ENCODE assay signal across 9 cellular contexts in the genomic region with DNA sequence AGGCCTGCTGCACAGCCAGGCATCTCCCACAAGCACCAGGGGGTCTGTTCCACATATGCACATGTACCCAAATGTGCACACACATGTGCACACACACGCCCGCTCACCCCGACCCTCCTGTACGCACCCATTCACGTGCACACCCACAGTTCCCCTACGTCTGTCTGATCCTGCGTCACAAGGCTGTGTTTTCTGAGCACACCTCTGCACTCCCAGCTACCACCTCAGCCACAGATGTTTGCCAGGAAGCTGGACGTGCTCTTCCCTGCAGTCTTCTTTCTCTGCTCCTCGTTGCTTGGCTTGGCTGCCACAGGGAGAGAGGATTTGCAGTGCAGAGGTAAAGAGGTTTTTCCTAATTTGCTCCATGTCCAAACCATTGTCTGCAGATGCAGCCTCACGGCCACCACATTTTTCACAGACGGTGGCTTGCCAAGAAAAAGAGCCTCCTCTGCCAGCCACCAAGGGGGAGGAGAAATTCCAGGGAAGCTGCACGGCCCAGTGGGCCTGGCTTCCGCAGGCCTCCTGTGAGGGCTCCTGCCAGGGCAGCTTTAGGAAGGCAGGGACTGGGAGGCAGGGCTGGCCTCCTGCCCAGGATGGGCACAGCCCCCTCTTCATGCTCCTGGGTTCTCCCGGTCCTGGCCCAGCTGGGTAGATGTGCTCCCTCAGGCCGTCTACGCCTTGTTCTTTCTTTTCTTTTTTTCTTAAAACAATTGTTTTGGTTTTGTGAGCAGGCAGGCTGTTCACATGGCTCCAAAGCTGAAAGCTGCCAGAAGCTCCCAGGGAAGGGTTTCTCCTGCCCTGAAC. TPM values are rescaled to one million over a fixed set of nuclear protein-coding genes. Genes with fewer than 3 reads are reported as not detected.
A peak's percentile ranks its signal among the peaks of the same experiment; 100 is the strongest.
DNase-seq lines count a peak whose midpoint lies in the region; TF ChIP-seq lines count a peak whose summit lies in the region.
"Had no signal": no experiment of that assay in that cellular context is flagged by ENCODE, and none has a peak within 500 bp of the region (broad histone marks: within the 10 kb centered on the region; RNA-seq: fewer than 3 reads in every experiment).

No MANE protein-coding gene starts in this region.

- peaks cover 17% of the 10 kb centered on the region for H3K9me3 Mint-ChIP-seq in activated CD4-positive, alpha-beta memory T cell treated with anti-CD3 and anti-CD28 coated beads for 36 hours
- H3K9me3 Mint-ChIP-seq in activated CD4-positive, alpha-beta memory T cell treated with anti-CD3 and anti-CD28 coated beads, Interleukin-2, amount 10 ng/mL, durations not matched to agents 7 days and 5 days = peaks cover 3% of the 10 kb centered on the region

- H3K27ac Mint-ChIP-seq in activated CD4-positive, alpha-beta memory T cell treated with anti-CD3 and anti-CD28 coated beads for 36 hours = no peak overlapping the region
- no peak overlapping the region for H3K27ac Mint-ChIP-seq in activated CD4-positive, alpha-beta memory T cell treated with anti-CD3 and anti-CD28 coated beads, Interleukin-2, amount 10 ng/mL, durations not matched to agents 7 days and 5 days

- DNase-seq in H4 (ENCODE audit: low spot score) (peak; percentile 63), brain pericyte (ENCODE audit: low read depth, low spot score) (peak; percentile 66), iPS-NIHi11 (ENCODE audit: low spot score) (peak; percentile 74), spleen (peak; percentile 79), T-helper 1 cell (no peak)
- no peak for DNase-seq in activated CD4-positive, alpha-beta memory T cell treated with anti-CD3 and anti-CD28 coated beads for 36 hours
- no peak for DNase-seq in activated CD4-positive, alpha-beta memory T cell treated with anti-CD3 and anti-CD28 coated beads, Interleukin-2, amount 10 ng/mL, durations not matched to agents 7 days and 5 days
- DNase-seq in effector memory CD4-positive, alpha-beta T cell = no peak
- DNase-seq: activated naive CD4-positive, alpha-beta T cell treated with Interleukin-2 at 50 U/mL for 16 hours had no signal

- WGBS in spleen, 5 donors = 62 to 76% (median 70%) methylated on average over 15 to 16 of the region's 16 CpGs

- H3K4me3 Mint-ChIP-seq in activated CD4-positive, alpha-beta memory T cell treated with anti-CD3 and anti-CD28 coated beads for 36 hours = no peak overlapping the region
- H3K4me3 Mint-ChIP-seq in activated CD4-positive, alpha-beta memory T cell treated with anti-CD3 and anti-CD28 coated beads, Interleukin-2, amount 10 ng/mL, durations not matched to agents 7 days and 5 days = no peak overlapping the region

- TF ChIP-seq CTCF in spleen (IDR thresholded peaks at IDR 0.05 in 8 of 11, conservative IDR thresholded peaks at IDR 0.05 in 3 of 11) = no peak

- intact Hi-C loops in spleen (cut with DNase I; ENCODE audit: low total_unique reads) = no loop called here
- intact Hi-C loops in activated CD4-positive, alpha-beta memory T cell treated with anti-CD3 and anti-CD28 coated beads for 36 hours (cut with micrococcal nuclease) = no loop called here

- no peaks in the 10 kb centered on the region for H3K27me3 ChIP-seq in spleen (replicated peaks in 1 of 7)
- no peaks in the 10 kb centered on the region for H3K27me3 ChIP-seq in effector memory CD4-positive, alpha-beta T cell (replicated peaks; ENCODE audit: control insufficient read depth, insufficient read depth, low read length, poor library complexity, severe bottlenecking)

- no peak overlapping the region for H3K4me3 ChIP-seq in spleen
- H3K4me3 ChIP-seq in effector memory CD4-positive, alpha-beta T cell (ENCODE audit: insufficient read depth, low read depth, low read length, poor library complexity, severe bottlenecking) = no peak overlapping the region

- H3K36me3 ChIP-seq in spleen = no peaks in the 10 kb centered on the region
- H3K36me3 ChIP-seq in effector memory CD4-positive, alpha-beta T cell (ENCODE audit: control insufficient read depth, insufficient read depth, low read length) = no peaks in the 10 kb centered on the region

- CTCF ChIA-PET in activated CD4-positive, alpha-beta memory T cell treated with anti-CD3 and anti-CD28 coated beads for 36 hours (lab: Charles Lee) = no interaction called here
- CTCF ChIA-PET in activated CD4-positive, alpha-beta memory T cell treated with anti-CD3 and anti-CD28 coated beads, Interleukin-2, amount 10 ng/mL, durations not matched to agents 7 days and 5 days (lab: Charles Lee) = no interaction called here

- peaks cover 0 to 21% (median 14%) of the 10 kb centered on the region in 6 donors for H3K4me1 ChIP-seq in spleen
- no peaks in the 10 kb centered on the region for H3K4me1 ChIP-seq in effector memory CD4-positive, alpha-beta T cell (ENCODE audit: control insufficient read depth, insufficient read depth, low read length, poor library complexity, severe bottlenecking)

- peak overlapping the region in 6 of 8 donors; percentile 19 to 65 (median 54) for H3K27ac ChIP-seq in spleen
- no peak overlapping the region for H3K27ac ChIP-seq in effector memory CD4-positive, alpha-beta T cell (ENCODE audit: insufficient read depth, low read length, poor library complexity, severe bottlenecking)

- no peaks in the 10 kb centered on the region for H3K4me1 Mint-ChIP-seq in activated CD4-positive, alpha-beta memory T cell treated with anti-CD3 and anti-CD28 coated beads for 36 hours (ENCODE audit: low read depth)
- H3K4me1 Mint-ChIP-seq in activated CD4-positive, alpha-beta memory T cell treated with anti-CD3 and anti-CD28 coated beads, Interleukin-2, amount 10 ng/mL, durations not matched to agents 7 days and 5 days = no peaks in the 10 kb centered on the region

- POLR2A ChIA-PET in activated CD4-positive, alpha-beta memory T cell treated with anti-CD3 and anti-CD28 coated beads for 36 hours (lab: Charles Lee) = no interaction called here
- POLR2A ChIA-PET in activated CD4-positive, alpha-beta memory T cell treated with anti-CD3 and anti-CD28 coated beads, Interleukin-2, amount 10 ng/mL, durations not matched to agents 7 days and 5 days (lab: Charles Lee) = no interaction called here

- peaks cover 3% of the 10 kb centered on the region for H3K27me3 Mint-ChIP-seq in activated CD4-positive, alpha-beta memory T cell treated with anti-CD3 and anti-CD28 coated beads for 36 hours
- peaks cover 3% of the 10 kb centered on the region for H3K27me3 Mint-ChIP-seq in activated CD4-positive, alpha-beta memory T cell treated with anti-CD3 and anti-CD28 coated beads, Interleukin-2, amount 10 ng/mL, durations not matched to agents 7 days and 5 days

- peaks cover 0 to 33% (median 27%) of the 10 kb centered on the region in 8 donors for H3K9me3 ChIP-seq in spleen
- no peaks in the 10 kb centered on the region for H3K9me3 ChIP-seq in effector memory CD4-positive, alpha-beta T cell (ENCODE audit: control insufficient read depth, low read length)

- no peaks in the 10 kb centered on the region for H3K36me3 Mint-ChIP-seq in activated CD4-positive, alpha-beta memory T cell treated with anti-CD3 and anti-CD28 coated beads for 36 hours
- no peaks in the 10 kb centered on the region for H3K36me3 Mint-ChIP-seq in activated CD4-positive, alpha-beta memory T cell treated with anti-CD3 and anti-CD28 coated beads, Interleukin-2, amount 10 ng/mL, durations not matched to agents 7 days and 5 days (ENCODE audit: low read depth)

- no peak for TF ChIP-seq POLR2A in spleen (IDR thresholded peaks at IDR 0.05)

RNA-seq across cellular contexts. Expression of gene HS6ST1, which starts 29.2 kb away (rescaled TPM):
- 20.3 and 25.3 TPM in 2 replicates for total RNA-seq in H4 (2014; rRNA removed; shearing (Covaris generic))
- 10 to 100 TPM; 52.2 to 99.5 (median 66.7) TPM for total RNA-seq in spleen
- polyA plus RNA-seq in spleen = 10 to 100 TPM in 1 of 3 donors, 1 to 10 TPM in 2; 7.2 to 24.7 (median 9.2) TPM
- total RNA-seq in activated CD4-positive, alpha-beta memory T cell treated with anti-CD3 and anti-CD28 coated beads for 36 hours = 1 to 10 TPM; 9.1 to 9.6 TPM
- 1 to 10 TPM; 6.2 to 6.8 TPM for total RNA-seq in activated CD4-positive, alpha-beta memory T cell treated with anti-CD3 and anti-CD28 coated beads, Interleukin-2, amount 10 ng/mL, durations not matched to agents 7 days and 5 days

Comparison
In these comparisons a context has a peak if more than half of its experiments do, and no peak if none do; other contexts are left out.
1. DNase-seq: peak in H4 (single experiment), brain pericyte (single experiment), iPS-NIHi11 (single experiment) and spleen (single experiment); none in activated CD4-positive, alpha-beta memory T cell treated with anti-CD3 and anti-CD28 coated beads for 36 hours (single experiment), T-helper 1 cell (0 of 5), activated CD4-positive, alpha-beta memory T cell treated with anti-CD3 and anti-CD28 coated beads, Interleukin-2, amount 10 ng/mL, durations not matched to agents 7 days and 5 days (single experiment) and effector memory CD4-positive, alpha-beta T cell (0 of 3).